ENCODE assay signal across 1 cellular context in genomic region chr22:22030493-22031182, GRCh38.
A peak's percentile ranks its signal among the peaks of the same experiment; 100 is the strongest.
TF ChIP-seq lines count a peak whose summit lies in the region.

No MANE protein-coding gene starts in this region.

TF ChIP-seq in GM12878, 131 proteins besides CTCF, POLR2A, EP300 and RAD21 (continued from another document and continues in another):
- TF ChIP-seq ZBTB4 (CRISPR knock-in tag; IDR thresholded peaks at IDR 0.05) (no peak), ZNF217 (IDR thresholded peaks at IDR 0.05) (0 out of 2 replicates have a peak, but pooled peaks have one; percentile 2), MEF2A (IDR thresholded peaks at IDR 0.05; ENCODE audit: insufficient read depth, low read depth, low read length) (0 out of 2 replicates have a peak, but pooled peaks have one; percentile 38), IKZF2 (IDR thresholded peaks at IDR 0.05) (peak in 1 of 2 experiments; percentile 33; a peak in 1 of 4 replicates), SMARCA5 (IDR thresholded peaks at IDR 0.05) (peak; percentile 70; the same call in 1 of the 2 replicates), SREBF1 (IDR thresholded peaks at IDR 0.05; ENCODE audit: low read length) (peak; percentile 60; the same call in 1 of the 2 replicates), JUNB (IDR thresholded peaks at IDR 0.05) (no peak), IRF4 (IDR thresholded peaks at IDR 0.05; ENCODE audit: low read depth, low read length) (no peak), PRDM15 (CRISPR knock-in tag; IDR thresholded peaks at IDR 0.05) (no peak), EED (IDR thresholded peaks at IDR 0.05; ENCODE audit: low read depth) (no peak), MXI1 (IDR thresholded peaks at IDR 0.05; ENCODE audit: low read depth, low read length) (no peak), FOXK2 (IDR thresholded peaks at IDR 0.05) (no peak), SPI1 (IDR thresholded peaks at IDR 0.05; ENCODE audit: borderline replicate concordance, insufficient read depth, low read depth, low read length) (no peak), NRF1 (conservative IDR thresholded peaks at IDR 0.05; ENCODE audit: low read depth, low read length) (no peak), YBX1 (IDR thresholded peaks at IDR 0.05) (no peak), CREB1 (IDR thresholded peaks at IDR 0.05; ENCODE audit: low read depth) (no peak), ASH2L (IDR thresholded peaks at IDR 0.05; ENCODE audit: borderline replicate concordance, low read depth) (no peak), ATF2 (IDR thresholded peaks at IDR 0.05; ENCODE audit: low read length) (no peak), CUX1 (IDR thresholded peaks at IDR 0.05; ENCODE audit: insufficient replicate concordance, low read depth, low read length) (no peak), HDGF (IDR thresholded peaks at IDR 0.05) (peak; percentile 91; the same call in 1 of the 2 replicates), TCF12 (IDR thresholded peaks at IDR 0.05; ENCODE audit: low read depth, low read length) (peak; percentile 83), MTA2 (IDR thresholded peaks at IDR 0.05; ENCODE audit: low read depth) (peak; percentile 22; the same call in 1 of the 2 replicates), E2F8 (IDR thresholded peaks at IDR 0.05; ENCODE audit: low read depth, partially characterized antibody) (no peak), NR2C2 (IDR thresholded peaks at IDR 0.05; ENCODE audit: borderline replicate concordance, control insufficient read depth, insufficient read length, low read depth) (no peak), RBBP5 (conservative IDR thresholded peaks at IDR 0.05) (no peak), ATF7 (IDR thresholded peaks at IDR 0.05; ENCODE audit: low read depth) (no peak), ZBTB33 (IDR thresholded peaks at IDR 0.05) (no peak), TCF3 (IDR thresholded peaks at IDR 0.05; ENCODE audit: borderline replicate concordance, insufficient read depth, low read depth, low read length) (peak; percentile 82), ZNF24 (IDR thresholded peaks at IDR 0.05) (no peak), ESRRA (IDR thresholded peaks at IDR 0.05; ENCODE audit: low read length) (no peak), IKZF1 (conservative IDR thresholded peaks at IDR 0.05) (peak; percentile 58), SMAD1 (IDR thresholded peaks at IDR 0.05; ENCODE audit: low read depth, partially characterized antibody) (peak; percentile 58), MYB (IDR thresholded peaks at IDR 0.05; ENCODE audit: borderline replicate concordance, low read depth, low read length) (no peak), SUPT20H (IDR thresholded peaks at IDR 0.05; ENCODE audit: borderline replicate concordance, control insufficient read depth, low read depth, low read length) (no peak), SP1 (IDR thresholded peaks at IDR 0.05; ENCODE audit: low read depth, low read length) (no peak), HCFC1 (IDR thresholded peaks at IDR 0.05; ENCODE audit: low read length) (no peak), CHD2 (IDR thresholded peaks at IDR 0.05; ENCODE audit: borderline replicate concordance, low read depth, low read length) (no peak), TCF7 (IDR thresholded peaks at IDR 0.05; ENCODE audit: borderline replicate concordance) (no peak), ZBTB11 (CRISPR knock-in tag; IDR thresholded peaks at IDR 0.05) (no peak), WRNIP1 (IDR thresholded peaks at IDR 0.05; ENCODE audit: borderline replicate concordance, low read depth, low read length) (no peak), STAT1 (conservative IDR thresholded peaks at IDR 0.05) (no peak; the same call in 1 of the 2 replicates)
